Comparison of ENCODE assay signal across 24 cellular contexts in genomic region chr20:3749087-3749688, GRCh38. TPM values are rescaled to one million over a fixed set of nuclear protein-coding genes. Genes with fewer than 3 reads are reported as not detected.
DNase-seq lines count a peak whose midpoint lies in the region; ATAC-seq, FAIRE-seq and TF ChIP-seq lines count a peak whose summit lies in the region.
"Had no signal": no experiment of that assay in that cellular context is flagged by ENCODE, and none has a peak within 500 bp of the region (broad histone marks: within the 10 kb centered on the region; RNA-seq: fewer than 3 reads in every experiment).

No MANE protein-coding gene starts in this region.

- no peak for TF ChIP-seq EP300 in A549 (IDR thresholded peaks at IDR 0.05)
- no peak for TF ChIP-seq EP300 in H1 (IDR thresholded peaks at IDR 0.05; ENCODE audit: borderline replicate concordance in 1 of 2, low read depth in 2 of 2, low read length in 2 of 2)

- peak overlapping the region; percentile 61 for H3K4me3 ChIP-seq in A549
- peak overlapping the region in 3 of 4 experiments; percentile 19 to 61 (median 51); a peak in 3 of 8 replicates for H3K4me3 ChIP-seq in H1 (ENCODE audit: extremely low read depth in 1 of 4, insufficient read depth in 2 of 4, low read depth in 3 of 4, low read length in 4 of 4)
- H3K4me3 ChIP-seq in mesenchymal stem cell (ENCODE audit: insufficient read depth in 1 of 2, low read depth in 1 of 2, low read length in 2 of 2) = no peak overlapping the region
- H3K4me3 ChIP-seq in prostate gland = no peak overlapping the region
- H3K4me3 ChIP-seq: right lobe of liver, suprapubic skin had no signal

- no peak for TF ChIP-seq CTCF in A549 (IDR thresholded peaks at IDR 0.05)
- no peak for TF ChIP-seq CTCF in H1 (IDR thresholded peaks at IDR 0.05; ENCODE audit: control extremely low read depth in 1 of 3, insufficient read depth in 1 of 3, low read depth in 1 of 3, low read length in 3 of 3)
- no peak for TF ChIP-seq CTCF in prostate gland (IDR thresholded peaks at IDR 0.05)

- H3K9me3 ChIP-seq in A549 (no peaks in the 10 kb centered on the region), ES-I3 (ENCODE audit: control insufficient read depth, insufficient read depth, low read length) (no peaks in the 10 kb centered on the region), H1 (ENCODE audit: insufficient read depth in 2 of 2, low read depth in 1 of 2, low read length in 1 of 2) (no peaks in the 10 kb centered on the region), mesenchymal stem cell (ENCODE audit: control insufficient read depth, low read length) (no peaks in the 10 kb centered on the region), prostate gland (no peaks in the 10 kb centered on the region)
- H3K9me3 ChIP-seq: esophagus muscularis mucosa, right lobe of liver, suprapubic skin had no signal

- no peak for DNase-seq in A549 (ENCODE audit: low read depth in 1 of 2, low spot score in 1 of 2)
- DNase-seq in H1 (ENCODE audit: low read depth in 1 of 2, low spot score in 2 of 2) = no peak
- no peak for DNase-seq in mesenchymal stem cell
- DNase-seq in stimulated activated CD4-positive, alpha-beta T cell treated with anti-CD3 and anti-CD28 coated beads, Interleukin-4, amount 100 ng/mL, for 1 hour = no peak
- DNase-seq in prostate gland (ENCODE audit: low spot score) = no peak
- DNase-seq: cortex of kidney, HFFc6, NCI-H2171, NCI-H510A had no signal

- CTCF ChIA-PET in A549 (lab: Yijun Ruan, JAX) = interaction anchor here (0.6 to 72.1 kb wide), 28 partner anchors 2 to 562 kb away, joined by 3 to 2233 read pairs (median 4); partner anchors contain the start of genes ADAM33, ADISSP, AP5S1 and CENPB
- CTCF ChIA-PET in H1 (lab: Charles Lee; ENCODE audit: partially characterized antibody) = interaction anchor here (0.5 to 18.6 kb wide), 27 partner anchors 14 to 367 kb away, joined by 3 to 308 read pairs (median 6); partner anchors contain the start of genes ADISSP, AP5S1, CENPB and HSPA12B

- no peak for TF ChIP-seq RAD21 in A549 (conservative IDR thresholded peaks at IDR 0.05 in 1 of 2, IDR thresholded peaks at IDR 0.05 in 1 of 2)
- TF ChIP-seq RAD21 in H1 (IDR thresholded peaks at IDR 0.05 in 1 of 2, conservative IDR thresholded peaks at IDR 0.05 in 1 of 2; ENCODE audit: low read depth in 2 of 2, low read length in 2 of 2) = no peak

- no peak overlapping the region for H3K18ac ChIP-seq in H1 (ENCODE audit: extremely low read depth, low read length)
- H3K18ac ChIP-seq in mesenchymal stem cell (ENCODE audit: low read depth in 1 of 2, low read length in 2 of 2) = peak overlapping the region in 1 of 2 experiments; percentile 14

- TF ChIP-seq POLR2A in A549 (IDR thresholded peaks at IDR 0.05; ENCODE audit: low read length) = no peak
- no peak for TF ChIP-seq POLR2A in H1 (IDR thresholded peaks at IDR 0.05; ENCODE audit: control extremely low read depth in 1 of 2, low read depth in 2 of 2, low read length in 2 of 2)
- no peak for TF ChIP-seq POLR2A in prostate gland (IDR thresholded peaks at IDR 0.05)

- H2AFZ ChIP-seq in H1 (ENCODE audit: low read length) = no peak overlapping the region
- peak overlapping the region; percentile 29 for H2AFZ ChIP-seq in mesenchymal stem cell (ENCODE audit: low read depth, low read length)

- H4K91ac ChIP-seq in H1 (replicated peaks; ENCODE audit: insufficient read length, low read length) (no peak overlapping the region), mesenchymal stem cell (ENCODE audit: low read length) (peak overlapping the region; percentile 77)

- peaks cover 10% of the 10 kb centered on the region; the same call in 2 of the 3 replicates for H3K4me1 ChIP-seq in A549
- no peaks in the 10 kb centered on the region for H3K4me1 ChIP-seq in ES-I3 (ENCODE audit: insufficient read depth, low read length)
- peaks cover 0 to 25% (median 8%) of the 10 kb centered on the region in 4 experiments; a peak in 6 of 7 replicates for H3K4me1 ChIP-seq in H1 (replicated peaks in 1 of 4; ENCODE audit: control insufficient read depth in 3 of 4, insufficient read depth in 4 of 4, low read length in 3 of 4)
- H3K4me1 ChIP-seq in mesenchymal stem cell (ENCODE audit: control insufficient read depth, insufficient read depth, low read depth, low read length) = peaks cover 24% of the 10 kb centered on the region
- H3K4me1 ChIP-seq in prostate gland (replicated peaks) = peaks cover 4% of the 10 kb centered on the region

- H2BK12ac ChIP-seq in H1 (ENCODE audit: low read depth, low read length) (no peak overlapping the region; the same call in 1 of the 2 replicates), mesenchymal stem cell (ENCODE audit: low read length in 2 of 2) (no peak overlapping the region)

- H3K4ac ChIP-seq in H1 (replicated peaks; ENCODE audit: insufficient read length, low read depth, low read length) (no peak overlapping the region), mesenchymal stem cell (ENCODE audit: low read depth in 1 of 2, low read length in 2 of 2) (peak overlapping the region in 1 of 2 experiments; percentile 58)

- H3K79me1 ChIP-seq in H1 (ENCODE audit: low read depth, low read length) = no peaks in the 10 kb centered on the region
- H3K79me1 ChIP-seq in mesenchymal stem cell (replicated peaks; ENCODE audit: low read length, poor library complexity, severe bottlenecking) = no peaks in the 10 kb centered on the region

- H3K23ac ChIP-seq in H1 (ENCODE audit: insufficient read length) (no peak overlapping the region), mesenchymal stem cell (ENCODE audit: low read length in 2 of 2) (no peak overlapping the region)

- FAIRE-seq in A549 (lab: Jason Lieb, UNC) = no peak
- FAIRE-seq in H1 (lab: Jason Lieb, UNC) = no peak
- FAIRE-seq: frontal cortex had no signal

- no peak overlapping the region for H2BK20ac ChIP-seq in H1 (ENCODE audit: low read length)

- H4K8ac ChIP-seq in H1 (ENCODE audit: extremely low read depth, insufficient read depth, low read length) (peak overlapping the region; percentile 83), mesenchymal stem cell (ENCODE audit: low read length) (peak overlapping the region; percentile 71)

- peaks cover 25% of the 10 kb centered on the region for H3K23me2 ChIP-seq in H1 (ENCODE audit: low read depth, low read length)

- intact Hi-C loops in prostate gland (cut with DNase I) = no loop called here

- H3K56ac ChIP-seq in H1 (replicated peaks; ENCODE audit: insufficient read length, low read depth, low read length) = no peak overlapping the region

- no peak overlapping the region for H4K5ac ChIP-seq in H1 (ENCODE audit: insufficient read length, low read depth, low read length)

- H3K27ac ChIP-seq in A549 (peak overlapping the region; percentile 82), H1 (ENCODE audit: low read depth, low read length) (no peak overlapping the region), mesenchymal stem cell (ENCODE audit: low read length, poor library complexity, severe bottlenecking) (no peak overlapping the region), prostate gland (no peak overlapping the region)
- H3K27ac ChIP-seq: esophagus muscularis mucosa, right lobe of liver, suprapubic skin had no signal

- POLR2A ChIA-PET in A549 (lab: Yijun Ruan, JAX) = interaction anchor here (1.0 to 1.4 kb wide), 6 partner anchors 10 to 73 kb away, joined by 3 to 21 read pairs (median 4); partner anchors contain the start of genes ADISSP, AP5S1 and SPEF1
- POLR2A ChIA-PET in H1 (lab: Charles Lee; ENCODE audit: partially characterized antibody) = interaction anchor here (0.7 to 1.9 kb wide), 7 partner anchors 8 to 71 kb away, joined by 3 to 8 read pairs (median 3); partner anchors contain the start of genes AP5S1 and HSPA12B

- H3K4me2 ChIP-seq in A549 = peak overlapping the region; percentile 92
- H3K4me2 ChIP-seq in H1 (ENCODE audit: insufficient read depth in 1 of 2, low read depth in 2 of 2, low read length in 2 of 2) = peak overlapping the region; percentile 51 to 89
- H3K4me2 ChIP-seq in mesenchymal stem cell (ENCODE audit: low read length, poor library complexity, severe bottlenecking) = no peak overlapping the region

- ATAC-seq in A549 (no peak), HG02840 (IDR thresholded peaks at IDR 0.05; ENCODE audit: low FRiP score, unreplicated experiment) (no peak)
- ATAC-seq: stimulated activated memory B cell treated with anti-CD40 and anti-IgM and Interleukin-4, amounts not matched to agents 10 μg/mL and 1 μg/mL and 100 μg/mL, for 72 hours had no signal

- H3K9ac ChIP-seq in ES-I3 (ENCODE audit: low read depth, low read length) (peak overlapping the region; percentile 45; the same call in 1 of the 2 replicates), H1 (replicated peaks in 1 of 4; ENCODE audit: extremely low read depth in 1 of 4, low read depth in 3 of 4, low read length in 3 of 4) (no peak overlapping the region), mesenchymal stem cell (ENCODE audit: low read length) (no peak overlapping the region)

- H2BK15ac ChIP-seq in H1 (ENCODE audit: low read length) (no peak overlapping the region), mesenchymal stem cell (ENCODE audit: low read depth, poor library complexity, severe bottlenecking) (no peak overlapping the region)

- H3K79me2 ChIP-seq in H1 (ENCODE audit: control insufficient read depth in 1 of 2, insufficient read depth in 2 of 2, low read length in 2 of 2) = no peaks in the 10 kb centered on the region

- H2BK5ac ChIP-seq in H1 (ENCODE audit: low read depth, low read length) = no peak overlapping the region
- H2BK5ac ChIP-seq in mesenchymal stem cell (ENCODE audit: low read depth, low read length, poor library complexity, severe bottlenecking) = no peak overlapping the region

- H2AK5ac ChIP-seq in H1 (ENCODE audit: low read depth, low read length) (no peak overlapping the region), mesenchymal stem cell (ENCODE audit: low read length, severe bottlenecking) (no peak overlapping the region)

- H3K27me3 ChIP-seq in H1 (replicated peaks in 1 of 4; ENCODE audit: control insufficient read depth in 3 of 4, extremely low read depth in 1 of 4, insufficient read depth in 3 of 4, low read length in 3 of 4) = peaks cover 4 to 26% (median 21%) of the 10 kb centered on the region in 4 experiments
- peaks cover 0 to 66% of the 10 kb centered on the region in 2 experiments for H3K27me3 ChIP-seq in mesenchymal stem cell (ENCODE audit: control insufficient read depth in 1 of 2, insufficient read depth in 1 of 2, low read length in 2 of 2)
- H3K27me3 ChIP-seq in prostate gland (replicated peaks; ENCODE audit: insufficient read depth) = peaks cover 9% of the 10 kb centered on the region

- no peaks in the 10 kb centered on the region for H3K36me3 ChIP-seq in ES-I3 (ENCODE audit: insufficient read depth, low read length)
- H3K36me3 ChIP-seq in H1 (ENCODE audit: control insufficient read depth in 2 of 4, insufficient read depth in 4 of 4, low read length in 3 of 4) = no peaks in the 10 kb centered on the region; a peak in 1 of 8 replicates
- H3K36me3 ChIP-seq in mesenchymal stem cell (ENCODE audit: control insufficient read depth in 1 of 2, insufficient read depth in 2 of 2, low read depth in 1 of 2, low read length in 2 of 2) = peaks cover 13 to 19% of the 10 kb centered on the region in 2 experiments
- H3K36me3 ChIP-seq in prostate gland = no peaks in the 10 kb centered on the region
- H3K36me3 ChIP-seq: right lobe of liver had no signal

- 62% methylated on average over 23 of the region's 24 CpGs for WGBS in A549 (ENCODE audit: missing lambda C conversion rate)
- whole genome bisulfite sequencing in H1 (ENCODE audit: extremely low coverage in 1 of 2, insufficient coverage in 1 of 2, insufficient read length in 1 of 2, insufficient replicate concordance in 2 of 2, low coverage in 1 of 2, low lambda C conversion rate in 2 of 2, missing lambda C conversion rate in 1 of 2), 2 experiments = 84% methylated on average over 17 of the region's 24 CpGs; no CpG with 5 or more reads in 1 of the 2 experiments
- WGBS in mesenchymal stem cell = 89% methylated on average over 18 of the region's 24 CpGs
- 73% methylated on average over 24 of the region's 24 CpGs for WGBS in prostate gland

- no peak overlapping the region for H2BK120ac ChIP-seq in H1 (replicated peaks; ENCODE audit: low read depth, low read length)
- no peak overlapping the region for H2BK120ac ChIP-seq in mesenchymal stem cell (ENCODE audit: low read depth, low read length)

- no peak overlapping the region for H3K14ac ChIP-seq in H1 (ENCODE audit: insufficient read length)
- H3K14ac ChIP-seq in mesenchymal stem cell (ENCODE audit: low read length in 2 of 2) = no peak overlapping the region

- peaks cover 2 to 17% of the 10 kb centered on the region in 2 experiments for H4K20me1 ChIP-seq in H1 (replicated peaks in 1 of 2; ENCODE audit: control insufficient read depth in 1 of 2, insufficient read depth in 2 of 2, low read length in 2 of 2)

RNA-seq across cellular contexts. Expression of gene HSPA12B, which starts 16.7 kb away (rescaled TPM):
- polyA plus RNA-seq in A549 (2011; rRNA removed) (0.25 and 0.37 TPM in 2 replicates), A549 (2017; fragmentation: RNase III; extraction: RNeasy Plus Mini Kit Qiagen cat#74134 plus additional on column Dnase treatment) (1.1 to 1.6 TPM (median 1.2 TPM) in 3 replicates), H1 (2011; rRNA removed) (2.2 and 3.5 TPM in 2 replicates)
- 0.62 and 0.78 TPM in 2 replicates for polyA plus RNA-seq in A549 (2012; cell fraction: cytosol; rRNA removed)
- 1.0 and 1.4 TPM in 2 replicates for polyA plus RNA-seq in A549 (2012; cell fraction: nucleus; rRNA removed)
- 0.49 and 0.50 TPM in 2 replicates for polyA minus RNA-seq in A549 (2011; rRNA and poly(A)+ RNA removed)
- 4.3 and 4.9 TPM in 2 replicates for total RNA-seq in H1 (2021; fragmentation: NEBNext Ultra II Directional; extraction: Animal tissue kit (Norgen Biotek cat#: 25700))
- polyA plus RNA-seq in H1 (2011; cell fraction: cytosol; rRNA removed) = 3.1 TPM
- 7.7 TPM for polyA plus RNA-seq in H1 (2011; cell fraction: nucleus; rRNA removed)
- 2.8 to 6.7 TPM (median 5.2 TPM) in 4 replicates for polyA plus RNA-seq in H1 (2012, experiment 1 of 2)
- polyA plus RNA-seq in H1 (2012, experiment 2 of 2) = 2.5 TPM
- 2.7 TPM for polyA plus RNA-seq in H1 (2013, experiment 1 of 2)
- 2.5 TPM for polyA plus RNA-seq in H1 (2013, experiment 2 of 2)
- polyA minus RNA-seq in H1 (2011; rRNA and poly(A)+ RNA removed) = 1.6 and 1.9 TPM in 2 replicates
- polyA minus RNA-seq in H1 (2011; cell fraction: cytosol; rRNA and poly(A)+ RNA removed) = 2.5 TPM
- 8.1 TPM for polyA minus RNA-seq in H1 (2011; cell fraction: nucleus; rRNA and poly(A)+ RNA removed)
- 0.03 TPM for polyA plus RNA-seq in mesenchymal stem cell (2013, experiment 1 of 2)
- 0.04 TPM for polyA plus RNA-seq in mesenchymal stem cell (2013, experiment 2 of 2)
- 1 to 10 TPM; 3.9 to 9.4 TPM for total RNA-seq in prostate gland
- total RNA-seq: activated CD4-positive, alpha-beta memory T cell treated with anti-CD3 and anti-CD28 coated beads for 36 hours; activated naive CD4-positive, alpha-beta T cell treated with anti-CD3 and anti-CD28 coated beads, Interleukin-2, amount 50 U/mL, for 72 hours; activated T-helper 17 cell treated with anti-CD3 and anti-CD28 coated beads, Interleukin-2, amount 50 U/mL, for 72 hours; HFFc6 had no signal
- polyA plus RNA-seq: IgD-negative memory B cell had no signal

RNA-seq across cellular contexts. Expression of gene ADISSP, which starts 18.4 kb away (rescaled TPM):
- 43.9 and 44.0 TPM in 2 replicates for polyA plus RNA-seq in A549 (2011; rRNA removed)
- 162 and 207 TPM in 2 replicates for polyA plus RNA-seq in A549 (2012; cell fraction: cytosol; rRNA removed)
- 139 and 182 TPM in 2 replicates for polyA plus RNA-seq in A549 (2012; cell fraction: nucleus; rRNA removed)
- polyA plus RNA-seq in A549 (2017; fragmentation: RNase III; extraction: RNeasy Plus Mini Kit Qiagen cat#74134 plus additional on column Dnase treatment) = 93.2 to 104 TPM (median 95.2 TPM) in 3 replicates
- 49.7 and 55.6 TPM in 2 replicates for polyA minus RNA-seq in A549 (2011; rRNA and poly(A)+ RNA removed)
- total RNA-seq in H1 (2021; fragmentation: NEBNext Ultra II Directional; extraction: Animal tissue kit (Norgen Biotek cat#: 25700)) = 111 and 117 TPM in 2 replicates
- 141 and 202 TPM in 2 replicates for polyA plus RNA-seq in H1 (2011; rRNA removed)
- polyA plus RNA-seq in H1 (2011; cell fraction: cytosol; rRNA removed) = 101 TPM
- 110 TPM for polyA plus RNA-seq in H1 (2011; cell fraction: nucleus; rRNA removed)
- polyA plus RNA-seq in H1 (2012, experiment 1 of 2) = 73.7 to 130 TPM (median 117 TPM) in 4 replicates
- 104 TPM for polyA plus RNA-seq in H1 (2012, experiment 2 of 2)
- polyA plus RNA-seq in H1 (2013, experiment 1 of 2) = 98.3 TPM
- polyA plus RNA-seq in H1 (2013, experiment 2 of 2) = 102 TPM
- polyA minus RNA-seq in H1 (2011; rRNA and poly(A)+ RNA removed) = 43.6 and 51.4 TPM in 2 replicates
- 71.0 TPM for polyA minus RNA-seq in H1 (2011; cell fraction: cytosol; rRNA and poly(A)+ RNA removed)
- 41.3 TPM for polyA minus RNA-seq in H1 (2011; cell fraction: nucleus; rRNA and poly(A)+ RNA removed)
- 39.5 TPM for polyA plus RNA-seq in mesenchymal stem cell (2013, experiment 1 of 2)
- polyA plus RNA-seq in mesenchymal stem cell (2013, experiment 2 of 2) = 36.9 TPM
- total RNA-seq in prostate gland = 10 to 100 TPM; 11.8 to 14.6 TPM

RNA-seq across cellular contexts. Expression of gene SPEF1, which starts 32.1 kb away (rescaled TPM):
- 0.41 and 0.46 TPM in 2 replicates for polyA plus RNA-seq in A549 (2011; rRNA removed)
- polyA plus RNA-seq in A549 (2012; cell fraction: cytosol; rRNA removed) = 1.1 and 1.2 TPM in 2 replicates
- 4.2 and 4.5 TPM in 2 replicates for polyA plus RNA-seq in A549 (2012; cell fraction: nucleus; rRNA removed)
- polyA plus RNA-seq in A549 (2017; fragmentation: RNase III; extraction: RNeasy Plus Mini Kit Qiagen cat#74134 plus additional on column Dnase treatment) = 0.89 to 1.4 TPM (median 1.3 TPM) in 3 replicates
- polyA minus RNA-seq in A549 (2011; rRNA and poly(A)+ RNA removed) = 0.15 and 0.21 TPM in 2 replicates
- total RNA-seq in H1 (2021; fragmentation: NEBNext Ultra II Directional; extraction: Animal tissue kit (Norgen Biotek cat#: 25700)) = 0.65 and 0.71 TPM in 2 replicates
- polyA plus RNA-seq in H1 (2011; rRNA removed) = 0.50 and 0.51 TPM in 2 replicates
- 0.78 TPM for polyA plus RNA-seq in H1 (2011; cell fraction: cytosol; rRNA removed)
- polyA plus RNA-seq in H1 (2011; cell fraction: nucleus; rRNA removed) = 0.88 TPM
- 0.56 to 0.80 TPM (median 0.68 TPM) in 4 replicates for polyA plus RNA-seq in H1 (2012, experiment 1 of 2)
- 0.64 TPM for polyA plus RNA-seq in H1 (2012, experiment 2 of 2)
- polyA plus RNA-seq in H1 (2013, experiment 1 of 2) = 0.43 TPM
- polyA plus RNA-seq in H1 (2013, experiment 2 of 2) = 0.37 TPM
- 0.37 TPM in 1 of 2 replicates, not detected in the other for polyA minus RNA-seq in H1 (2011; rRNA and poly(A)+ RNA removed)
- not detected for polyA minus RNA-seq in H1 (2011; cell fraction: cytosol; rRNA and poly(A)+ RNA removed)
- polyA minus RNA-seq in H1 (2011; cell fraction: nucleus; rRNA and poly(A)+ RNA removed) = 0.50 TPM
- polyA plus RNA-seq in mesenchymal stem cell (2013, experiment 1 of 2) = 0.07 TPM
- 0.07 TPM for polyA plus RNA-seq in mesenchymal stem cell (2013, experiment 2 of 2)
- 1 to 10 TPM in 1 of 2 donors, not detected in 1; 1.6 TPM for total RNA-seq in prostate gland
- total RNA-seq: Daoy, posterior vena cava, right lobe of liver, suprapubic skin, urinary bladder had no signal
- polyA plus RNA-seq: IgD-negative memory B cell had no signal

RNA-seq across cellular contexts. Expression of gene SIGLEC1, which starts 36.8 kb away (rescaled TPM):
- polyA plus RNA-seq in A549 (2011; rRNA removed) (0.01 TPM in 1 of 2 replicates, not detected in the other), A549 (2017; fragmentation: RNase III; extraction: RNeasy Plus Mini Kit Qiagen cat#74134 plus additional on column Dnase treatment) (not detected in 3 replicates), H1 (2011; rRNA removed) (0.02 TPM in 2 replicates)
- polyA plus RNA-seq in A549 (2012; cell fraction: cytosol; rRNA removed) = under 0.01 TPM in 1 of 2 replicates, not detected in the other
- polyA plus RNA-seq in A549 (2012; cell fraction: nucleus; rRNA removed) = 0.04 and 0.05 TPM in 2 replicates
- polyA minus RNA-seq in A549 (2011; rRNA and poly(A)+ RNA removed) = not detected in 2 replicates
- total RNA-seq in H1 (2021; fragmentation: NEBNext Ultra II Directional; extraction: Animal tissue kit (Norgen Biotek cat#: 25700)) = not detected in 2 replicates
- polyA plus RNA-seq in H1 (2011; cell fraction: cytosol; rRNA removed) = not detected
- 0.04 TPM for polyA plus RNA-seq in H1 (2011; cell fraction: nucleus; rRNA removed)
- not detected in 4 replicates for polyA plus RNA-seq in H1 (2012, experiment 1 of 2)
- not detected for polyA plus RNA-seq in H1 (2012, experiment 2 of 2)
- not detected for polyA plus RNA-seq in H1 (2013, experiment 1 of 2)
- polyA plus RNA-seq in H1 (2013, experiment 2 of 2) = not detected
- polyA minus RNA-seq in H1 (2011; rRNA and poly(A)+ RNA removed) = not detected in 2 replicates
- not detected for polyA minus RNA-seq in H1 (2011; cell fraction: cytosol; rRNA and poly(A)+ RNA removed)
- not detected for polyA minus RNA-seq in H1 (2011; cell fraction: nucleus; rRNA and poly(A)+ RNA removed)
- not detected for polyA plus RNA-seq in mesenchymal stem cell (2013, experiment 1 of 2)
- not detected for polyA plus RNA-seq in mesenchymal stem cell (2013, experiment 2 of 2)
- 1 to 10 TPM in 1 of 2 donors, under 1 TPM in 1; 0.32 to 5.3 TPM for total RNA-seq in prostate gland
- total RNA-seq: activated T-helper 17 cell treated with anti-CD3 and anti-CD28 coated beads, Interleukin-2, amount 50 U/mL, for 72 hours; Daoy; endodermal cell; HFFc6 had no signal
- polyA plus RNA-seq: IgD-negative memory B cell had no signal

RNA-seq across cellular contexts. Expression of gene CENPB, which starts 37.4 kb away (rescaled TPM):
- polyA plus RNA-seq in A549 (2011; rRNA removed) (35.9 and 42.6 TPM in 2 replicates), A549 (2017; fragmentation: RNase III; extraction: RNeasy Plus Mini Kit Qiagen cat#74134 plus additional on column Dnase treatment) (93.1 to 107 TPM (median 106 TPM) in 3 replicates), H1 (2011; rRNA removed) (17.7 and 25.2 TPM in 2 replicates)
- polyA plus RNA-seq in A549 (2012; cell fraction: cytosol; rRNA removed) = 57.6 and 77.1 TPM in 2 replicates
- 55.5 and 78.2 TPM in 2 replicates for polyA plus RNA-seq in A549 (2012; cell fraction: nucleus; rRNA removed)
- 49.1 and 52.8 TPM in 2 replicates for polyA minus RNA-seq in A549 (2011; rRNA and poly(A)+ RNA removed)
- total RNA-seq in H1 (2021; fragmentation: NEBNext Ultra II Directional; extraction: Animal tissue kit (Norgen Biotek cat#: 25700)) = 51.6 and 52.8 TPM in 2 replicates
- polyA plus RNA-seq in H1 (2011; cell fraction: cytosol; rRNA removed) = 27.2 TPM
- 20.7 TPM for polyA plus RNA-seq in H1 (2011; cell fraction: nucleus; rRNA removed)
- 30.1 to 45.6 TPM (median 44.3 TPM) in 4 replicates for polyA plus RNA-seq in H1 (2012, experiment 1 of 2)
- polyA plus RNA-seq in H1 (2012, experiment 2 of 2) = 37.2 TPM
- 25.0 TPM for polyA plus RNA-seq in H1 (2013, experiment 1 of 2)
- polyA plus RNA-seq in H1 (2013, experiment 2 of 2) = 25.0 TPM
- polyA minus RNA-seq in H1 (2011; rRNA and poly(A)+ RNA removed) = 18.1 and 24.6 TPM in 2 replicates
- polyA minus RNA-seq in H1 (2011; cell fraction: cytosol; rRNA and poly(A)+ RNA removed) = 29.3 TPM
- 17.5 TPM for polyA minus RNA-seq in H1 (2011; cell fraction: nucleus; rRNA and poly(A)+ RNA removed)
- polyA plus RNA-seq in mesenchymal stem cell (2013, experiment 1 of 2) = 38.0 TPM
- 38.0 TPM for polyA plus RNA-seq in mesenchymal stem cell (2013, experiment 2 of 2)
- total RNA-seq in prostate gland = 10 to 100 TPM; 76.6 to 86.9 TPM

Comparison
In these comparisons a context has a peak if more than half of its experiments do, and no peak if none do; other contexts are left out.
1. H3K27ac ChIP-seq: peak in A549 (2 of 2); none in H1 (single experiment), mesenchymal stem cell (single experiment) and prostate gland (0 of 2).
2. H3K4me3 ChIP-seq: peak in A549 (single experiment) and H1 (3 of 4); none in mesenchymal stem cell (0 of 2) and prostate gland (0 of 2).